Comparison of ENCODE assay signal across 1 cellular context in genomic region chr16:56600398-56600999, GRCh38.
TF ChIP-seq lines count a peak whose summit lies in the region.

No MANE protein-coding gene starts in this region.

TF ChIP-seq in SK-N-SH treated with all-trans-retinoic acid at 6 μM for 48 hours, 23 proteins besides CTCF, POLR2A, EP300 and RAD21 (continued from another document):
- TF ChIP-seq CREB5 (CRISPR knock-in tag; IDR thresholded peaks at IDR 0.05; ENCODE audit: low read depth), result no peak
- no peak for TF ChIP-seq ZFP3 (CRISPR knock-in tag; IDR thresholded peaks at IDR 0.05)
